Comparison of ENCODE assay signal across 8 cellular contexts in genomic region chr9:129887210-129888084, GRCh38. TPM values are rescaled to one million over a fixed set of nuclear protein-coding genes. Genes with fewer than 3 reads are reported as not detected.
DNase-seq lines count a peak whose midpoint lies in the region; ATAC-seq, FAIRE-seq and TF ChIP-seq lines count a peak whose summit lies in the region.

No MANE protein-coding gene starts in this region.

- TF ChIP-seq POLR2A in GM12891 (IDR thresholded peaks at IDR 0.05; ENCODE audit: low read depth, low read length), result no peak

- H3K27me3 Mint-ChIP-seq in activated naive CD8-positive, alpha-beta T cell treated with anti-CD3 and anti-CD28 coated beads, Interleukin-2, amount 50 U/mL, for 24 hours, result peaks cover 3% of the 10 kb centered on the region
- H3K27me3 Mint-ChIP-seq in mesothelial cell of epicardium (ENCODE audit: low read depth), result no peaks in the 10 kb centered on the region

- H3K4me3 ChIP-seq in PC-3 (ENCODE audit: low read length) (no peak overlapping the region), thymus (ENCODE audit: low read length) (peak overlapping the region; percentile 67)

- H3K27ac Mint-ChIP-seq in activated naive CD8-positive, alpha-beta T cell treated with anti-CD3 and anti-CD28 coated beads, Interleukin-2, amount 50 U/mL, for 24 hours, result peak overlapping the region; percentile 100
- peak overlapping the region; percentile 90 for H3K27ac Mint-ChIP-seq in mesothelial cell of epicardium

- no peak overlapping the region for H3K4me2 ChIP-seq in PC-3 (ENCODE audit: low read length)

- H4K20me1 ChIP-seq in PC-3 (ENCODE audit: low read length), result no peaks in the 10 kb centered on the region

- WGBS in thymus, result 17% methylated on average over 24 of the region's 24 CpGs

- H3K9me3 ChIP-seq in PC-3 (ENCODE audit: low read length), result no peaks in the 10 kb centered on the region
- H3K9me3 ChIP-seq in thymus (ENCODE audit: control insufficient read depth), result no peaks in the 10 kb centered on the region

- no peak for FAIRE-seq in GM12891 (lab: Jason Lieb, UNC)

- peaks cover 88% of the 10 kb centered on the region for H3K4me1 Mint-ChIP-seq in activated naive CD8-positive, alpha-beta T cell treated with anti-CD3 and anti-CD28 coated beads, Interleukin-2, amount 50 U/mL, for 24 hours
- H3K4me1 Mint-ChIP-seq in mesothelial cell of epicardium, result peaks cover 35% of the 10 kb centered on the region

- ATAC-seq in PC-3, result no peak
- ATAC-seq in activated naive CD8-positive, alpha-beta T cell treated with anti-CD3 and anti-CD28 coated beads, Interleukin-2, amount 50 U/mL, for 24 hours, result peak; percentile 30
- ATAC-seq in HG03354 (IDR thresholded peaks at IDR 0.05; ENCODE audit: poor library complexity, severe bottlenecking, unreplicated experiment), result no peak

- peaks cover 24% of the 10 kb centered on the region for H3K4me1 ChIP-seq in PC-3 (ENCODE audit: insufficient read depth, low read length)
- H3K4me1 ChIP-seq in thymus (ENCODE audit: control insufficient read depth, insufficient read depth, low read length), result peaks cover 28% of the 10 kb centered on the region

- POLR2A ChIA-PET in PC-3 (lab: Charles Lee; ENCODE audit: unreplicated experiment), result no interaction called here

- intact Hi-C loops in PC-3 (cut with micrococcal nuclease), result loop anchor here (5.0 kb wide), 1 partner anchor 155 kb away; the partner anchor contains the start of gene FNBP1

- H3K9ac ChIP-seq in PC-3 (ENCODE audit: low read length), result no peak overlapping the region

- peaks cover 52% of the 10 kb centered on the region for H3K36me3 Mint-ChIP-seq in activated naive CD8-positive, alpha-beta T cell treated with anti-CD3 and anti-CD28 coated beads, Interleukin-2, amount 50 U/mL, for 24 hours (ENCODE audit: low read depth)
- H3K36me3 Mint-ChIP-seq in mesothelial cell of epicardium, result peaks cover 12% of the 10 kb centered on the region

- H3K27me3 ChIP-seq in PC-3 (ENCODE audit: low read length) (no peaks in the 10 kb centered on the region), thymus (ENCODE audit: control insufficient read depth, insufficient read depth) (no peaks in the 10 kb centered on the region)

- H3K36me3 ChIP-seq in PC-3 (ENCODE audit: low read depth, low read length) (peaks cover 3% of the 10 kb centered on the region; the same call in 1 of the 2 replicates), thymus (ENCODE audit: control insufficient read depth, insufficient read depth) (peaks cover 13% of the 10 kb centered on the region)

- H3K9me2 ChIP-seq in PC-3 (replicated peaks; ENCODE audit: low read length), result no peaks in the 10 kb centered on the region

- H3K9me3 Mint-ChIP-seq in activated naive CD8-positive, alpha-beta T cell treated with anti-CD3 and anti-CD28 coated beads, Interleukin-2, amount 50 U/mL, for 24 hours, result no peaks in the 10 kb centered on the region
- H3K9me3 Mint-ChIP-seq in mesothelial cell of epicardium, result no peaks in the 10 kb centered on the region

- CTCF ChIA-PET in PC-3 (lab: Charles Lee), result no interaction called here

- no peaks in the 10 kb centered on the region for H3F3A ChIP-seq in PC-3 (ENCODE audit: low read length, unreplicated experiment)

- BruUV-seq in PC-3 (replicated peaks; lab: Mats Ljungman, UMichigan), result TSS peak; percentile 18

- peak overlapping the region; percentile 98 for H3K4me3 Mint-ChIP-seq in activated naive CD8-positive, alpha-beta T cell treated with anti-CD3 and anti-CD28 coated beads, Interleukin-2, amount 50 U/mL, for 24 hours
- peak overlapping the region; percentile 29 for H3K4me3 Mint-ChIP-seq in mesothelial cell of epicardium

- peak; percentile 73 for DNase-seq in EH (ENCODE audit: low read depth)
- DNase-seq in PC-3, result no peak
- DNase-seq in activated naive CD8-positive, alpha-beta T cell treated with anti-CD3 and anti-CD28 coated beads, Interleukin-2, amount 50 U/mL, for 24 hours, result peak; percentile 67
- DNase-seq in mesothelial cell of epicardium (ENCODE audit: low spot score in 2 of 2, unreplicated experiment in 2 of 2), result no peak
- DNase-seq in OCI-M2 (lab: John Stamatoyannopoulos, UW; ENCODE audit: unreplicated experiment), result no peak
- DNase-seq in GM12891 (ENCODE audit: insufficient read length, low spot score), result no peak

- no peak overlapping the region for H2AFZ ChIP-seq in PC-3 (ENCODE audit: low read length)

- no peak for TF ChIP-seq CTCF in PC-3 (conservative IDR thresholded peaks at IDR 0.05; ENCODE audit: low read depth, low read length)
- TF ChIP-seq CTCF in mesothelial cell of epicardium (IDR thresholded peaks at IDR 0.05; ENCODE audit: unreplicated experiment), result no peak

- H3K27ac ChIP-seq in PC-3 (ENCODE audit: low read length) (no peak overlapping the region), thymus (ENCODE audit: low read depth) (peak overlapping the region; percentile 98)

- H3K79me2 ChIP-seq in PC-3 (ENCODE audit: low read length), result no peaks in the 10 kb centered on the region

TF ChIP-seq in GM12891, 5 proteins besides CTCF, POLR2A, EP300 and RAD21:
- no peak for TF ChIP-seq PAX5 (IDR thresholded peaks at IDR 0.05; ENCODE audit: insufficient read depth, low read length, severe bottlenecking)
- TF ChIP-seq POLR2AphosphoS5 (IDR thresholded peaks at IDR 0.05; ENCODE audit: low read depth, low read length), result no peak; the same call in 1 of the 2 replicates
- no peak for TF ChIP-seq TAF1 (IDR thresholded peaks at IDR 0.05; ENCODE audit: low read depth, low read length)
- TF ChIP-seq SPI1 (IDR thresholded peaks at IDR 0.05; ENCODE audit: low read depth, low read length), result no peak
- TF ChIP-seq POU2F2 (IDR thresholded peaks at IDR 0.05; ENCODE audit: low read depth, low read length), result no peak

RNA-seq across cellular contexts. Expression of gene USP20, which starts 52.2 kb away (rescaled TPM):
- total RNA-seq in PC-3 (2014; rRNA removed), result 15.0 and 16.2 TPM in 2 replicates
- total RNA-seq in mesothelial cell of epicardium, result 47.1 to 49.0 TPM (median 47.7 TPM) in 3 replicates
- polyA plus RNA-seq in thymus, result 175 TPM
- polyA plus RNA-seq in GM12891 (2012; ENCODE audit: low read depth, missing spikeins), result 13.4 TPM

RNA-seq across cellular contexts. Expression of gene C9orf78, which starts 52.4 kb away (rescaled TPM):
- total RNA-seq in PC-3 (2014; rRNA removed) (42.4 and 57.4 TPM in 2 replicates), mesothelial cell of epicardium (28.2 to 31.0 TPM (median 29.9 TPM) in 3 replicates)
- polyA plus RNA-seq in thymus, result 95.0 TPM
- polyA plus RNA-seq in GM12891 (2012; ENCODE audit: low read depth, missing spikeins), result 27.4 TPM

Comparison
In these comparisons a context has a peak if more than half of its experiments do, and no peak if none do; other contexts are left out.
1. DNase-seq: peak in EH (single experiment) and activated naive CD8-positive, alpha-beta T cell treated with anti-CD3 and anti-CD28 coated beads, Interleukin-2, amount 50 U/mL, for 24 hours (single experiment); none in PC-3 (single experiment), mesothelial cell of epicardium (0 of 2), OCI-M2 (single experiment) and GM12891 (single experiment).